In genomic region chr3:142106536-142106935, GRCh38 we compare ENCODE assay signal across 12 cellular contexts.
"Had no signal": no experiment of that assay in that cellular context is flagged by ENCODE, and none has a peak within 500 bp of the region (broad histone marks: within the 10 kb centered on the region; RNA-seq: fewer than 3 reads in every experiment).

No MANE protein-coding gene starts in this region.

- H3K36me3 Mint-ChIP-seq: activated naive CD4-positive, alpha-beta T cell treated with anti-CD3 and anti-CD28 coated beads, Interleukin-2, amount 10 ng/mL, durations not matched to agents 7 days and 5 days had no signal

- DNase-seq: activated naive CD4-positive, alpha-beta T cell treated with anti-CD3 and anti-CD28 coated beads, Interleukin-2, amount 10 ng/mL, durations not matched to agents 7 days and 5 days; central memory CD4-positive, alpha-beta T cell; effector memory CD4-positive, alpha-beta T cell; hypothalamus; lower lobe of right lung; naive B cell; stimulated activated CD4-positive, alpha-beta T cell treated with anti-CD3 and anti-CD28 coated beads, Interleukin-4, amount 100 ng/mL, for 1 hour; stimulated activated CD8-positive, alpha-beta memory T cell treated with anti-CD3 and anti-CD28 coated beads, Interleukin-4, amount 100 ng/mL, for 48 hours; T-helper 2 cell; upper lobe of right lung had no signal

- H3K4me3 Mint-ChIP-seq: activated naive CD4-positive, alpha-beta T cell treated with anti-CD3 and anti-CD28 coated beads, Interleukin-2, amount 10 ng/mL, durations not matched to agents 7 days and 5 days; naive B cell; stimulated activated naive CD8-positive, alpha-beta T cell treated with anti-CD3 and anti-CD28 coated beads, Interleukin-15, Interleukin-2, amounts not matched to agents 100 ng/mL and 50 ng/mL, for 24 hours had no signal

- ATAC-seq: lower lobe of right lung, upper lobe of right lung had no signal

- H3K9me3 Mint-ChIP-seq: activated naive CD4-positive, alpha-beta T cell treated with anti-CD3 and anti-CD28 coated beads, Interleukin-2, amount 10 ng/mL, durations not matched to agents 7 days and 5 days; stimulated activated naive CD8-positive, alpha-beta T cell treated with anti-CD3 and anti-CD28 coated beads, Interleukin-15, Interleukin-2, amounts not matched to agents 100 ng/mL and 50 ng/mL, for 24 hours had no signal

- H3K27ac Mint-ChIP-seq: activated naive CD4-positive, alpha-beta T cell treated with anti-CD3 and anti-CD28 coated beads, Interleukin-2, amount 10 ng/mL, durations not matched to agents 7 days and 5 days; activated T-helper 2 cell treated with anti-CD3 and anti-CD28 coated beads, Interferon-gamma antibody, Interleukin-2, Interleukin-4, amounts not matched to agents 10 μg/mL and 5 μg/mL and 100 μg/mL, durations not matched to agents 14 hours and 24 hours and 36 hours; stimulated activated naive CD8-positive, alpha-beta T cell treated with anti-CD3 and anti-CD28 coated beads, Interleukin-15, Interleukin-2, amounts not matched to agents 100 ng/mL and 50 ng/mL, for 24 hours had no signal

- H3K27me3 Mint-ChIP-seq: activated naive CD4-positive, alpha-beta T cell treated with anti-CD3 and anti-CD28 coated beads, Interleukin-2, amount 10 ng/mL, durations not matched to agents 7 days and 5 days; naive B cell; stimulated activated naive CD8-positive, alpha-beta T cell treated with anti-CD3 and anti-CD28 coated beads, Interleukin-15, Interleukin-2, amounts not matched to agents 100 ng/mL and 50 ng/mL, for 24 hours had no signal

- H3K4me1 Mint-ChIP-seq: activated naive CD4-positive, alpha-beta T cell treated with anti-CD3 and anti-CD28 coated beads, Interleukin-2, amount 10 ng/mL, durations not matched to agents 7 days and 5 days had no signal
